Comparison of ENCODE assay signal across 17 cellular contexts in the genomic region with DNA sequence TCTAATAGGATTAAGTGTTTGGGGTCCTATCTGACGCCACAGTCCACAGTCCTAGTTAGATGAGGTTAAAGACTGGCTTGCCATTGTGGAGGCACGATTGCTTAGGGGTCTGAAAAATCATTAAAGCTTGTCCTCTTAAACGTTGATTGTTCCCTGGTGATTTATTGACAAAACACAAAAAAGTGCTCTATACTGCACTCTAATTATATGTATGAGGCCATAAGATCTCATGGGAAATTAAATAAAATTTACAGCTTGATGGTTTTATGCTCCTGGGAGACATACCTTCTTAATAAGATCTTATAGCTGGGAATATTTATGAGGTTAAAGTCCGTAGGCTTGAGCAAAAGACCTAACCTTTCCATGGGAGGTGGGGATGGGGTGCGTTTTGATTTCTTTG.
"Had no signal": no experiment of that assay in that cellular context is flagged by ENCODE, and none has a peak within 500 bp of the region (broad histone marks: within the 10 kb centered on the region; RNA-seq: fewer than 3 reads in every experiment).

No MANE protein-coding gene starts in this region.

- H3K9me3 ChIP-seq: gastrocnemius medialis, left lung, pancreas, right atrium auricular region, thyroid gland had no signal

- DNase-seq: dermis blood vessel endothelial cell; effector memory CD8-positive, alpha-beta T cell; foreskin fibroblast; gastrocnemius medialis; head of caudate nucleus; kidney; left lung; mesendoderm; natural killer cell; pancreas; stimulated activated naive B cell treated with anti-CD40 and anti-IgM and Interleukin-4, amounts not matched to agents 10 μg/mL and 1 μg/mL and 100 μg/mL, for 72 hours had no signal

- H3K27ac ChIP-seq: coronary artery, gastrocnemius medialis, left lung, neutrophil, pancreas, right atrium auricular region, thyroid gland had no signal

- H3K4me1 ChIP-seq: gastrocnemius medialis, left lung, pancreas, thyroid gland had no signal

- H3K36me3 ChIP-seq: gastrocnemius medialis, left lung, neutrophil, pancreas, right atrium auricular region, thyroid gland had no signal

- H3K4me3 ChIP-seq: coronary artery, gastrocnemius medialis, left lung, pancreas, right atrium auricular region, thyroid gland had no signal

- ATAC-seq: effector memory CD8-positive, alpha-beta T cell; gastrocnemius medialis; natural killer cell; pancreas; sciatic nerve; stimulated activated naive B cell treated with anti-CD40 and anti-IgM and Interleukin-4, amounts not matched to agents 10 μg/mL and 1 μg/mL and 100 μg/mL, for 72 hours had no signal

- H3K27me3 ChIP-seq: gastrocnemius medialis, left lung, neutrophil, pancreas, right atrium auricular region, thyroid gland had no signal

- FAIRE-seq: endometrium, kidney, pancreas had no signal
